ENCODE assay signal across 8 cellular contexts in the genomic region with DNA sequence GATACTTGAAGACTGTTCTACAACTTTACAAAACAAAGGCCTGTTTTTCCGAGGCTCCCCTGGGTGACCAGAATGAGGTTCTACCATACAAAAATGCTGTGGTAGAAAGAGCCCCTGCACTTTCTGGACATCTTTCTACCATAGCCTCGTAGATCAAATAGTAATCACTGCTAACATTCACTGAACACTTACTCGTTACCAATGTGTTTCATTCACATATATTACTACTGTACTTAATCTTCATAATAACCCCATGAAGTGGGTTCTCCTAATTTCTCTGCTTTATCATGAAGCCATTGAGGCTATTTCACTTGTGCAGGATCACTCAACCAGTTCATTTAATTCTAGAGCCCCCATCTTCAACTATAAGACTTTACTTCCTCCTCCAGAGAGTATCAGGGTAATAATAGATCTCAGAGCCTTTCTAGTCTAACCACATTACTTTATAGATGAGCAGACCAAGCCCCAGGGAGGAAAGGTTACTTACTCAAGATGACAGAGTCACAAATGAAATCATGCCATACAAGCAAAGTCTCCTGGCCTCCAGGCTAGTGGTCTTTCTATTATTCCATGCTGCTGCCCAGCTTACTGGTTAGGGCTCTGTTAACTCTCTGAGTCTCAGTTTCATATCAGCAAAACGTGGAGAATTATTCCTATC. TPM values are rescaled to one million over a fixed set of nuclear protein-coding genes. Genes with fewer than 3 reads are reported as not detected.
DNase-seq lines count a peak whose midpoint lies in the region; ATAC-seq and TF ChIP-seq lines count a peak whose summit lies in the region.

No MANE protein-coding gene starts in this region.

- no peak overlapping the region for H2AFZ ChIP-seq in OCI-LY1 (ENCODE audit: low read length)

- H3K9me3 ChIP-seq in OCI-LY1 (ENCODE audit: low read length), result no peaks in the 10 kb centered on the region

- peak overlapping the region; percentile 2; the same call in 1 of the 2 replicates for H3K4me3 ChIP-seq in GM12864 (ENCODE audit: low read depth, low read length)
- no peak overlapping the region for H3K4me3 ChIP-seq in OCI-LY1 (ENCODE audit: low read depth, low read length, poor library complexity, severe bottlenecking)
- no peak overlapping the region for H3K4me3 ChIP-seq in H7 (ENCODE audit: insufficient read depth, low read depth, low read length)

- no peak for TF ChIP-seq CTCF in GM12864 (IDR thresholded peaks at IDR 0.05; ENCODE audit: low read depth, low read length, missing control alignments)
- TF ChIP-seq CTCF in OCI-LY1 (IDR thresholded peaks at IDR 0.05; ENCODE audit: low read length), result no peak

- peak overlapping the region; percentile 78 for H3K27ac Mint-ChIP-seq in memory B cell

- no peaks in the 10 kb centered on the region for H4K20me1 ChIP-seq in OCI-LY1 (ENCODE audit: insufficient read depth, low read length)

- no peak overlapping the region for H3K9ac ChIP-seq in OCI-LY1 (ENCODE audit: low read length)

- H3K36me3 ChIP-seq in OCI-LY1 (ENCODE audit: insufficient read depth, low read length), result no peaks in the 10 kb centered on the region
- no peaks in the 10 kb centered on the region for H3K36me3 ChIP-seq in H7 (replicated peaks; ENCODE audit: control insufficient read depth, insufficient read depth, low read length)

- in situ Hi-C loops in G401 (cut with HindIII; ENCODE audit: low sequenced_read_pairs), result no loop called here

- peak overlapping the region; percentile 61 for H3K27ac ChIP-seq in OCI-LY1 (ENCODE audit: low read depth, low read length, poor library complexity, severe bottlenecking)

- H3K9me3 Mint-ChIP-seq in memory B cell, result no peaks in the 10 kb centered on the region

- H3F3A ChIP-seq in OCI-LY1 (ENCODE audit: insufficient read depth, low read length), result no peaks in the 10 kb centered on the region

- H3K4me2 ChIP-seq in OCI-LY1 (ENCODE audit: low read length), result peak overlapping the region; percentile 28; the same call in 1 of the 2 replicates

- H3K4me3 Mint-ChIP-seq in memory B cell, result peak overlapping the region; percentile 57

- ATAC-seq in HG02588 (IDR thresholded peaks at IDR 0.05; ENCODE audit: unreplicated experiment) (peak; percentile 14), memory B cell (ENCODE audit: low read depth) (peak; percentile 64)

- peaks cover 37% of the 10 kb centered on the region for H3K4me1 Mint-ChIP-seq in memory B cell

- no peaks in the 10 kb centered on the region for H3K27me3 Mint-ChIP-seq in memory B cell

- DNase-seq in GM12864 (ENCODE audit: low read depth) (peak; percentile 46), memory B cell (ENCODE audit: low spot score in 2 of 2) (peak in 1 of 2 donors; percentile 26), G401 (ENCODE audit: low spot score) (no peak), foreskin melanocyte (no peak), H7 (no peak), inferior parietal cortex (ENCODE audit: extremely low spot score) (no peak)

- H3K9me2 ChIP-seq in OCI-LY1 (ENCODE audit: low read depth, low read length), result no peaks in the 10 kb centered on the region

- no peaks in the 10 kb centered on the region for H3K27me3 ChIP-seq in OCI-LY1 (ENCODE audit: insufficient read depth, low read length)
- H3K27me3 ChIP-seq in H7 (ENCODE audit: control insufficient read depth, insufficient read depth, low read length), result no peaks in the 10 kb centered on the region

- no peaks in the 10 kb centered on the region for H3K79me2 ChIP-seq in OCI-LY1 (ENCODE audit: insufficient read depth, low read length)

- no peaks in the 10 kb centered on the region for H3K36me3 Mint-ChIP-seq in memory B cell

- H3K4me1 ChIP-seq in OCI-LY1 (ENCODE audit: insufficient read depth, low read length, severe bottlenecking), result peaks cover 26% of the 10 kb centered on the region

RNA-seq across cellular contexts. Expression of a gene that starts 46.7 kb away (rescaled TPM):
- total RNA-seq in G401 (2014; rRNA removed; shearing (Covaris generic)), result 115 and 174 TPM in 2 replicates
- total RNA-seq in H7 (2014; rRNA removed; shearing (Covaris generic)), result 87.4 and 149 TPM in 2 replicates

RNA-seq across cellular contexts. Expression of a gene that starts 51.1 kb away (rescaled TPM):
- 5.4 and 8.9 TPM in 2 replicates for total RNA-seq in G401 (2014; rRNA removed; shearing (Covaris generic))
- total RNA-seq in H7 (2014; rRNA removed; shearing (Covaris generic)), result 26.6 and 37.2 TPM in 2 replicates
